ENCODE assay signal across 28 cellular contexts in genomic region chr13:35554972-35555623, GRCh38.
"Had no signal": no experiment of that assay in that cellular context is flagged by ENCODE, and none has a peak within 500 bp of the region (broad histone marks: within the 10 kb centered on the region; RNA-seq: fewer than 3 reads in every experiment).

No MANE protein-coding gene starts in this region.

- ATAC-seq: activated CD4-positive, CD25-positive, alpha-beta regulatory T cell treated with anti-CD3 and anti-CD28 coated beads, Interleukin-2, amount 50 U/mL, for 24 hours; left ventricle myocardium superior; mucosa of descending colon; natural killer cell treated with Interleukin-12 subunit alpha and Interleukin-12 subunit beta and Interleukin-15 and Interleukin-18, amount 100 ng/mL, for 72 hours; right cardiac atrium; upper lobe of right lung had no signal

- H3K4me3 Mint-ChIP-seq: activated naive CD4-positive, alpha-beta T cell treated with anti-CD3 and anti-CD28 coated beads for 36 hours; activated naive CD8-positive, alpha-beta T cell treated with anti-CD3 and anti-CD28 coated beads, Interleukin-2, amount 10 ng/mL, durations not matched to agents 7 days and 5 days; activated T-helper 1 cell treated with anti-CD3 and anti-CD28 coated beads, Interleukin-12 subunit alpha, Interleukin-12 subunit beta, Interleukin-2, Interleukin-4 antibody, amounts not matched to agents 30 ng/mL and 10 ng/mL and 1 ng/mL, durations not matched to agents 14 hours and 24 hours and 36 hours; natural killer cell treated with Interleukin-12 subunit alpha and Interleukin-12 subunit beta and Interleukin-15 and Interleukin-18, amount 100 ng/mL, for 72 hours had no signal

- FAIRE-seq: astrocyte, frontal cortex had no signal

- H3K27ac Mint-ChIP-seq: activated naive CD4-positive, alpha-beta T cell treated with anti-CD3 and anti-CD28 coated beads for 36 hours; activated naive CD8-positive, alpha-beta T cell treated with anti-CD3 and anti-CD28 coated beads, Interleukin-2, amount 10 ng/mL, durations not matched to agents 7 days and 5 days; activated T-helper 1 cell treated with anti-CD3 and anti-CD28 coated beads, Interleukin-12 subunit alpha, Interleukin-12 subunit beta, Interleukin-2, Interleukin-4 antibody, amounts not matched to agents 30 ng/mL and 10 ng/mL and 1 ng/mL, durations not matched to agents 14 hours and 24 hours and 36 hours; natural killer cell treated with Interleukin-12 subunit alpha and Interleukin-12 subunit beta and Interleukin-15 and Interleukin-18, amount 100 ng/mL, for 72 hours had no signal

- H3K27ac ChIP-seq: brain microvascular endothelial cell, esophagus muscularis mucosa, spleen, suprapubic skin, tibial artery, upper lobe of right lung, WERI-Rb-1 had no signal

- H3K4me1 Mint-ChIP-seq: activated naive CD8-positive, alpha-beta T cell treated with anti-CD3 and anti-CD28 coated beads, Interleukin-2, amount 10 ng/mL, durations not matched to agents 7 days and 5 days had no signal

- DNase-seq: activated CD4-positive, alpha-beta T cell treated with anti-CD3 and anti-CD28 coated beads for 48 hours; activated CD4-positive, alpha-beta T cell treated with anti-CD3 and anti-CD28 coated beads, Interleukin-2, amount 50 U/mL, for 48 hours; activated CD8-positive, alpha-beta memory T cell treated with anti-CD3 and anti-CD28 coated beads for 24 hours; activated effector memory CD4-positive, alpha-beta T cell treated with anti-CD3 and anti-CD28 coated beads, Interleukin-2, amount 50 U/mL, for 16 hours; activated naive CD4-positive, alpha-beta T cell treated with anti-CD3 and anti-CD28 coated beads for 36 hours; activated naive CD8-positive, alpha-beta T cell treated with anti-CD3 and anti-CD28 coated beads, Interleukin-2, amount 10 ng/mL, durations not matched to agents 7 days and 5 days; activated T-cell treated with anti-CD3 and anti-CD28 coated beads, Interleukin-2, amount 50 U/mL, for 1 hour; amniotic stem cell; brain microvascular endothelial cell; central memory CD4-positive, alpha-beta T cell; islet precursor cell; left ventricle myocardium superior; mucosa of descending colon; posterior cingulate gyrus; right cardiac atrium; spleen; stimulated activated naive CD4-positive, alpha-beta T cell; T1000; tibial artery; upper lobe of right lung; WERI-Rb-1 had no signal

- H3K27me3 ChIP-seq: brain microvascular endothelial cell, esophagus muscularis mucosa, spleen, suprapubic skin, tibial artery, upper lobe of right lung had no signal

- H3K27me3 Mint-ChIP-seq: activated naive CD8-positive, alpha-beta T cell treated with anti-CD3 and anti-CD28 coated beads, Interleukin-2, amount 10 ng/mL, durations not matched to agents 7 days and 5 days; natural killer cell treated with Interleukin-12 subunit alpha and Interleukin-12 subunit beta and Interleukin-15 and Interleukin-18, amount 100 ng/mL, for 72 hours had no signal

- H3K9me3 ChIP-seq: esophagus muscularis mucosa, mucosa of descending colon, spleen, suprapubic skin, tibial artery, upper lobe of right lung had no signal

- H3K4me3 ChIP-seq: esophagus muscularis mucosa, mucosa of descending colon, spleen, suprapubic skin, tibial artery, upper lobe of right lung had no signal

- H3K36me3 ChIP-seq: brain microvascular endothelial cell, esophagus muscularis mucosa, spleen, suprapubic skin, tibial artery, upper lobe of right lung, WERI-Rb-1 had no signal

- H3K36me3 Mint-ChIP-seq: activated naive CD8-positive, alpha-beta T cell treated with anti-CD3 and anti-CD28 coated beads, Interleukin-2, amount 10 ng/mL, durations not matched to agents 7 days and 5 days; natural killer cell treated with Interleukin-12 subunit alpha and Interleukin-12 subunit beta and Interleukin-15 and Interleukin-18, amount 100 ng/mL, for 72 hours had no signal

- H3K9me3 Mint-ChIP-seq: activated naive CD4-positive, alpha-beta T cell treated with anti-CD3 and anti-CD28 coated beads for 36 hours; activated naive CD8-positive, alpha-beta T cell treated with anti-CD3 and anti-CD28 coated beads, Interleukin-2, amount 10 ng/mL, durations not matched to agents 7 days and 5 days; activated T-helper 1 cell treated with anti-CD3 and anti-CD28 coated beads, Interleukin-12 subunit alpha, Interleukin-12 subunit beta, Interleukin-2, Interleukin-4 antibody, amounts not matched to agents 30 ng/mL and 10 ng/mL and 1 ng/mL, durations not matched to agents 14 hours and 24 hours and 36 hours; natural killer cell treated with Interleukin-12 subunit alpha and Interleukin-12 subunit beta and Interleukin-15 and Interleukin-18, amount 100 ng/mL, for 72 hours had no signal

- H3K4me1 ChIP-seq: esophagus muscularis mucosa, spleen, suprapubic skin, tibial artery, upper lobe of right lung had no signal
